8 cellular contexts compared by ENCODE assay signal in genomic region chr7:1137517-1138167, GRCh38. TPM values are rescaled to one million over a fixed set of nuclear protein-coding genes. Genes with fewer than 3 reads are reported as not detected.
DNase-seq lines count a peak whose midpoint lies in the region; ATAC-seq, FAIRE-seq and TF ChIP-seq lines count a peak whose summit lies in the region.

No MANE protein-coding gene starts in this region.

- intact Hi-C loops in PC-3 (cut with micrococcal nuclease), result no loop called here
- intact Hi-C loops in endothelial cell of umbilical vein (cut with micrococcal nuclease), result loop anchor here (1.0 kb wide), 2 partner anchors 23 to 50 kb away; partner anchors contain the start of gene ZFAND2A

- H3K27me3 ChIP-seq in PC-3 (ENCODE audit: low read length), result no peaks in the 10 kb centered on the region
- no peaks in the 10 kb centered on the region for H3K27me3 ChIP-seq in endothelial cell of umbilical vein (ENCODE audit: control insufficient read depth in 2 of 2, insufficient read depth in 2 of 2, low read length in 2 of 2)

- dilution Hi-C loops in endothelial cell of umbilical vein (cut with MboI; ENCODE audit: extremely low pct_ligation_motif_present, low sequenced_read_pairs), result no loop called here

- H3K4me2 ChIP-seq in PC-3 (ENCODE audit: low read length) (peak overlapping the region; percentile 99), endothelial cell of umbilical vein (ENCODE audit: insufficient read depth, low read length) (peak overlapping the region; percentile 51)

- peak overlapping the region; percentile 69 for H3K4me3 ChIP-seq in PC-3 (ENCODE audit: low read length)
- peak overlapping the region; percentile 72 to 97 (median 80) for H3K4me3 ChIP-seq in endothelial cell of umbilical vein (replicated peaks in 1 of 3; ENCODE audit: insufficient read depth in 1 of 3, low read depth in 1 of 3, low read length in 3 of 3)

- H3K9me3 ChIP-seq in PC-3 (ENCODE audit: low read length) (no peaks in the 10 kb centered on the region), endothelial cell of umbilical vein (replicated peaks; ENCODE audit: control insufficient read depth, insufficient read depth, low read length) (no peaks in the 10 kb centered on the region)

- peak overlapping the region; percentile 80 for H2AFZ ChIP-seq in PC-3 (ENCODE audit: low read length)
- H2AFZ ChIP-seq in endothelial cell of umbilical vein (ENCODE audit: low read depth, low read length), result peak overlapping the region; percentile 93

- no peak for TF ChIP-seq CTCF in PC-3 (conservative IDR thresholded peaks at IDR 0.05; ENCODE audit: low read depth, low read length)
- TF ChIP-seq CTCF in endothelial cell of umbilical vein (IDR thresholded peaks at IDR 0.05; ENCODE audit: extremely low read depth in 1 of 2, insufficient read depth in 1 of 2, low read depth in 1 of 2, low read length in 2 of 2), result no peak
- TF ChIP-seq CTCF in neural crest cell (conservative IDR thresholded peaks at IDR 0.05), result no peak

- H3K4me3 Mint-ChIP-seq in neural crest cell, result peak overlapping the region; percentile 93

- peaks cover 8% of the 10 kb centered on the region for H3K36me3 Mint-ChIP-seq in neural crest cell (ENCODE audit: low read depth)

- H3K27ac Mint-ChIP-seq in neural crest cell (ENCODE audit: unreplicated experiment), result peak overlapping the region; percentile 25

- H3K9me1 ChIP-seq in endothelial cell of umbilical vein (replicated peaks; ENCODE audit: control insufficient read depth, extremely low read depth, insufficient read depth, low read length), result no peaks in the 10 kb centered on the region

- peaks cover 4% of the 10 kb centered on the region; the same call in 1 of the 2 replicates for H4K20me1 ChIP-seq in PC-3 (ENCODE audit: low read length)
- no peaks in the 10 kb centered on the region for H4K20me1 ChIP-seq in endothelial cell of umbilical vein (replicated peaks; ENCODE audit: control insufficient read depth, extremely low read depth, insufficient read depth, low read length)

- FAIRE-seq in endothelial cell of umbilical vein (lab: Jason Lieb, UNC), result peak; percentile 54

- DNase-seq in PC-3 (no peak), endothelial cell of umbilical vein (ENCODE audit: low read depth, low spot score) (no peak), neural crest cell (ENCODE audit: low read depth, low spot score) (no peak), NCI-H128 (lab: John Stamatoyannopoulos, UW; ENCODE audit: unreplicated experiment) (no peak)
- no peak for DNase-seq in stimulated activated CD4-positive, alpha-beta T cell treated with anti-CD3 and anti-CD28 coated beads, Interleukin-4, amount 100 ng/mL, for 1 hour
- DNase-seq in stimulated activated naive CD4-positive, alpha-beta T cell (lab: John Stamatoyannopoulos, UW), result no peak

- 0 out of 2 replicates have a peak overlapping the region, but pooled peaks have one; percentile 9 for H3K27ac ChIP-seq in PC-3 (ENCODE audit: low read length)
- peak overlapping the region; percentile 33 for H3K27ac ChIP-seq in endothelial cell of umbilical vein (ENCODE audit: insufficient read depth, low read depth, low read length)

- H3K79me2 ChIP-seq in PC-3 (ENCODE audit: low read length), result peaks cover 26% of the 10 kb centered on the region
- peaks cover 10% of the 10 kb centered on the region for H3K79me2 ChIP-seq in endothelial cell of umbilical vein (ENCODE audit: control insufficient read depth, insufficient read depth, low read length)

- BruUV-seq in PC-3 (replicated peaks; lab: Mats Ljungman, UMichigan), result no TSS peak
- TSS peak; percentile 53 for BruUV-seq in endothelial cell of umbilical vein (replicated peaks; lab: Mats Ljungman, UMichigan)

- H3K4me1 ChIP-seq in PC-3 (ENCODE audit: insufficient read depth, low read length) (peaks cover 7% of the 10 kb centered on the region; the same call in 1 of the 2 replicates), endothelial cell of umbilical vein (ENCODE audit: control insufficient read depth, extremely low read depth, insufficient read depth, low read length) (peaks cover 10% of the 10 kb centered on the region)

- H3K9ac ChIP-seq in PC-3 (ENCODE audit: low read length), result peak overlapping the region; percentile 90
- H3K9ac ChIP-seq in endothelial cell of umbilical vein (replicated peaks; ENCODE audit: extremely low read depth, insufficient read depth, low read length), result peak overlapping the region; percentile 65

- peaks cover 13% of the 10 kb centered on the region for H3K4me1 Mint-ChIP-seq in neural crest cell

- H3K9me2 ChIP-seq in PC-3 (replicated peaks; ENCODE audit: low read length), result no peaks in the 10 kb centered on the region

- CTCF ChIA-PET in PC-3 (lab: Charles Lee) (interaction anchor here (1.1 kb wide), 1 partner anchor 38 kb away, joined by 3 read pairs; no protein-coding TSS in a partner anchor), endothelial cell of umbilical vein (lab: Charles Lee) (interaction anchor here (0.6 to 3.9 kb wide), 11 partner anchors 13 to 145 kb away, joined by 3 to 34 read pairs (median 5); partner anchors contain the start of genes GPER1 and ZFAND2A)

- H3K36me3 ChIP-seq in PC-3 (ENCODE audit: low read depth, low read length), result 0 out of 2 replicates have a peak, but pooled peaks cover under 1% of the 10 kb centered on the region
- H3K36me3 ChIP-seq in endothelial cell of umbilical vein (ENCODE audit: control insufficient read depth in 2 of 2, extremely low read depth in 1 of 2, insufficient read depth in 2 of 2, low read length in 2 of 2), result no peaks in the 10 kb centered on the region

- no peaks in the 10 kb centered on the region for H3F3A ChIP-seq in PC-3 (ENCODE audit: low read length, unreplicated experiment)

- POLR2A ChIA-PET in PC-3 (lab: Charles Lee; ENCODE audit: unreplicated experiment) (no interaction called here), endothelial cell of umbilical vein (lab: Charles Lee) (interaction anchor here (1.3 kb wide), 1 partner anchor 23 kb away, joined by 3 read pairs; the partner anchor contains the start of gene ZFAND2A)

- peak; percentile 52 for ATAC-seq in GM18868 (IDR thresholded peaks at IDR 0.05; ENCODE audit: unreplicated experiment)
- peak; percentile 40 for ATAC-seq in HG02571 (IDR thresholded peaks at IDR 0.05; ENCODE audit: unreplicated experiment)
- ATAC-seq in PC-3, result peak; percentile 80

- peak; percentile 64 for TF ChIP-seq POLR2A in endothelial cell of umbilical vein (IDR thresholded peaks at IDR 0.05; ENCODE audit: low read depth, low read length)

- peaks cover 3% of the 10 kb centered on the region for H3K9me3 Mint-ChIP-seq in neural crest cell

- H3K27me3 Mint-ChIP-seq in neural crest cell (ENCODE audit: low read depth), result no peaks in the 10 kb centered on the region

TF ChIP-seq in endothelial cell of umbilical vein, 7 proteins besides CTCF, POLR2A, EP300 and RAD21:
- TF ChIP-seq MAX (IDR thresholded peaks at IDR 0.05; ENCODE audit: insufficient read depth, insufficient read length) (no peak), EZH2 (IDR thresholded peaks at IDR 0.05; ENCODE audit: borderline replicate concordance, low read depth, low read length, severe bottlenecking) (no peak), GATA2 (IDR thresholded peaks at IDR 0.05; ENCODE audit: insufficient read depth, insufficient read length, low read depth, low read length) (no peak), JUN (IDR thresholded peaks at IDR 0.05; ENCODE audit: borderline replicate concordance, insufficient read depth, insufficient read length, low read depth) (no peak), POLR2AphosphoS5 (IDR thresholded peaks at IDR 0.05; ENCODE audit: insufficient read depth, low read depth, low read length) (no peak), FOS (IDR thresholded peaks at IDR 0.05; ENCODE audit: borderline replicate concordance, insufficient read depth, low read length) (no peak), MYC (IDR thresholded peaks at IDR 0.05; ENCODE audit: low read depth, low read length) (no peak)

RNA-seq across cellular contexts. Expression of gene ZFAND2A, which starts 22.4 kb away (rescaled TPM):
- total RNA-seq in PC-3 (2014; rRNA removed) (11.7 and 28.4 TPM in 2 replicates), endothelial cell of umbilical vein (20.6 and 31.8 TPM in 2 replicates), neural crest cell (13.6 and 14.5 TPM in 2 replicates)
- polyA plus RNA-seq in endothelial cell of umbilical vein, result 37.6 and 40.6 TPM in 2 replicates
- 50.2 and 51.2 TPM in 2 replicates for polyA plus RNA-seq in endothelial cell of umbilical vein (2011; cell fraction: cytosol; rRNA removed)
- polyA plus RNA-seq in endothelial cell of umbilical vein (2011; cell fraction: nucleus; rRNA removed), result 53.1 and 54.8 TPM in 2 replicates
- 39.6 and 42.2 TPM in 2 replicates for polyA plus RNA-seq in endothelial cell of umbilical vein (2012)
- 19.3 and 19.8 TPM in 2 replicates for polyA minus RNA-seq in endothelial cell of umbilical vein
- polyA minus RNA-seq in endothelial cell of umbilical vein (2011; cell fraction: cytosol; rRNA and poly(A)+ RNA removed), result 12.5 TPM
- 19.7 and 23.8 TPM in 2 replicates for polyA minus RNA-seq in endothelial cell of umbilical vein (2011; cell fraction: nucleus; rRNA and poly(A)+ RNA removed)

RNA-seq across cellular contexts. Expression of gene GPER1, which starts 49.7 kb away (rescaled TPM):
- total RNA-seq in PC-3 (2014; rRNA removed) (4.9 and 8.0 TPM in 2 replicates), endothelial cell of umbilical vein (0.25 and 0.77 TPM in 2 replicates), neural crest cell (0.91 and 1.1 TPM in 2 replicates)
- 2.3 and 3.1 TPM in 2 replicates for polyA plus RNA-seq in endothelial cell of umbilical vein
- 0.89 and 1.2 TPM in 2 replicates for polyA plus RNA-seq in endothelial cell of umbilical vein (2011; cell fraction: cytosol; rRNA removed)
- 1.8 and 2.6 TPM in 2 replicates for polyA plus RNA-seq in endothelial cell of umbilical vein (2011; cell fraction: nucleus; rRNA removed)
- 0.74 and 1.2 TPM in 2 replicates for polyA plus RNA-seq in endothelial cell of umbilical vein (2012)
- 1.00 and 1.6 TPM in 2 replicates for polyA minus RNA-seq in endothelial cell of umbilical vein
- polyA minus RNA-seq in endothelial cell of umbilical vein (2011; cell fraction: cytosol; rRNA and poly(A)+ RNA removed), result 4.1 TPM
- polyA minus RNA-seq in endothelial cell of umbilical vein (2011; cell fraction: nucleus; rRNA and poly(A)+ RNA removed), result 0.34 and 0.48 TPM in 2 replicates
